Comparison of ENCODE assay signal across 9 cellular contexts in the genomic region with DNA sequence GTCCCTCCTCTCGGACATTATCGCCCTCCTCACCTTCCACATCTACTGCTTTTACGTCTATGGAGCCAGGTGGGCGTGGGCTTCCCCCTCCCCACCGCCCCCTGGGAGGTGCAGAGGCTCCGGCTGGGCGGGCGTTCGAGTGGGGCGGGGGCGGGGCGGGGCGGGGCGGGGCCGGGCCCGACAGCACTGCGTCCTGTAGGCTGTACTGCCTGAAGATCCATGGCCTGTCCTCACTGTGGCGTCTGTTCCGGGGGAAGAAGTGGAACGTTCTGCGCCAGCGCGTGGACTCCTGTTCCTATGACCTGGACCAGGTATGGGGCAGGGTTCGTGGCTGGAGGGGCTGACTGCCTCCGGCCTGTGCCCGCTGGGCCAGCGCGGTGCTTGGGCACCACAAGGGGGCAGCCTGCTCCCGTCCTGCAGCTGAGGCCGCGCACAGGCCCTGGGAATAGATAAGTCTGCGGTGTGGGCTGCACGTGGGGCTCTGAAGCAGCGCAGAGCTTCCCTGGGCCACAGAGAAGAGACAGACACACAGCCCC. TPM values are rescaled to one million over a fixed set of nuclear protein-coding genes. Genes with fewer than 3 reads are reported as not detected.
DNase-seq lines count a peak whose midpoint lies in the region; ATAC-seq, FAIRE-seq and TF ChIP-seq lines count a peak whose summit lies in the region.
"Had no signal": no experiment of that assay in that cellular context is flagged by ENCODE, and none has a peak within 500 bp of the region (broad histone marks: within the 10 kb centered on the region; RNA-seq: fewer than 3 reads in every experiment).

No MANE protein-coding gene starts in this region.

- peak overlapping the region; percentile 82 for H3K4me2 ChIP-seq in A549

- intact Hi-C loops in activated naive CD4-positive, alpha-beta T cell treated with anti-CD3 and anti-CD28 coated beads for 36 hours (cut with micrococcal nuclease) = loop anchor here (1.0 to 5.0 kb wide), 2 partner anchors 32 to 187 kb away; no protein-coding TSS in a partner anchor
- intact Hi-C loops in cardiac septum (cut with DNase I) = loop anchor here (5.0 kb wide), 1 partner anchor 208 kb away; a partner anchor contains a TSS

- H3K9me3 ChIP-seq in A549 = no peaks in the 10 kb centered on the region
- H3K9me3 ChIP-seq in Peyer's patch = no peaks in the 10 kb centered on the region

- FAIRE-seq in A549 (lab: Jason Lieb, UNC) = no peak

- peak; percentile 61 to 84 for DNase-seq in A549 (ENCODE audit: low read depth in 1 of 2, low spot score in 1 of 2)
- peak; percentile 80 for DNase-seq in GM19238 (ENCODE audit: insufficient read length, low spot score)
- peak; percentile 60 to 90 (median 89) for DNase-seq in Peyer's patch
- DNase-seq in activated naive CD4-positive, alpha-beta T cell treated with anti-CD3 and anti-CD28 coated beads for 36 hours = peak; percentile 74
- peak; percentile 85 for DNase-seq in cardiac septum (ENCODE audit: low spot score)
- DNase-seq in retina = peak; percentile 55

- peaks cover 6% of the 10 kb centered on the region; the same call in 2 of the 3 replicates for H3K4me1 ChIP-seq in A549
- peaks cover 0 to 6% (median 0%) of the 10 kb centered on the region in 4 donors for H3K4me1 ChIP-seq in Peyer's patch

- H3K27me3 ChIP-seq in Peyer's patch = no peaks in the 10 kb centered on the region

- H3K27ac Mint-ChIP-seq in activated naive CD4-positive, alpha-beta T cell treated with anti-CD3 and anti-CD28 coated beads for 36 hours = no peak overlapping the region

- 54% methylated on average over 4 of the region's 34 CpGs for WGBS in A549 (ENCODE audit: missing lambda C conversion rate)

- no peak for TF ChIP-seq EP300 in A549 (IDR thresholded peaks at IDR 0.05)

- H3K36me3 ChIP-seq in Peyer's patch = peaks cover 0 to 13% (median 0%) of the 10 kb centered on the region in 3 donors

- H3K4me3 ChIP-seq in A549 = 0 out of 3 replicates have a peak overlapping the region, but pooled peaks have one; percentile 29
- peak overlapping the region in 2 of 4 donors; percentile 20 to 26 for H3K4me3 ChIP-seq in Peyer's patch

- peak; percentile 82 for TF ChIP-seq RAD21 in A549 (conservative IDR thresholded peaks at IDR 0.05 in 1 of 2, IDR thresholded peaks at IDR 0.05 in 1 of 2)

- ATAC-seq in A549 = peak; percentile 72 to 89
- no peak for ATAC-seq in HG02623 (IDR thresholded peaks at IDR 0.05; ENCODE audit: unreplicated experiment)
- no peak for ATAC-seq in HG02571 (IDR thresholded peaks at IDR 0.05; ENCODE audit: unreplicated experiment)

- H3K27me3 Mint-ChIP-seq in activated naive CD4-positive, alpha-beta T cell treated with anti-CD3 and anti-CD28 coated beads for 36 hours (ENCODE audit: low read depth) = no peaks in the 10 kb centered on the region

- no peak overlapping the region for H3K4me3 Mint-ChIP-seq in activated naive CD4-positive, alpha-beta T cell treated with anti-CD3 and anti-CD28 coated beads for 36 hours

- TF ChIP-seq POLR2A in A549 (IDR thresholded peaks at IDR 0.05; ENCODE audit: low read length) = no peak
- no peak for TF ChIP-seq POLR2A in Peyer's patch (IDR thresholded peaks at IDR 0.05)

- no peaks in the 10 kb centered on the region for H3K36me3 Mint-ChIP-seq in activated naive CD4-positive, alpha-beta T cell treated with anti-CD3 and anti-CD28 coated beads for 36 hours (ENCODE audit: low read depth)

- POLR2A ChIA-PET in A549 (lab: Yijun Ruan, JAX) = interaction anchor here (1.0 kb wide), 1 partner anchor 10 kb away, joined by 3 read pairs; no protein-coding TSS in a partner anchor

- TF ChIP-seq CTCF in A549 (IDR thresholded peaks at IDR 0.05) = peak; percentile 82
- peak; percentile 65 to 98 (median 91) for TF ChIP-seq CTCF in Peyer's patch (IDR thresholded peaks at IDR 0.05)

- H3K9me3 Mint-ChIP-seq in activated naive CD4-positive, alpha-beta T cell treated with anti-CD3 and anti-CD28 coated beads for 36 hours = no peaks in the 10 kb centered on the region

- H3K27ac ChIP-seq in A549 (peak overlapping the region in 1 of 2 experiments; percentile 78; a peak in 2 of 6 replicates), Peyer's patch (no peak overlapping the region)

- CTCF ChIA-PET in A549 (lab: Yijun Ruan, JAX) = interaction anchor here (0.5 to 7.1 kb wide), 23 partner anchors 10 to 177 kb away, joined by 3 to 105 read pairs (median 3); a partner anchor contains a TSS
- CTCF ChIA-PET in activated naive CD4-positive, alpha-beta T cell treated with anti-CD3 and anti-CD28 coated beads for 36 hours (lab: Charles Lee) = interaction anchor here (0.6 to 1.8 kb wide), 3 partner anchors 12 to 24 kb away, joined by 3 to 4 read pairs (median 4); a partner anchor contains a TSS

- peaks cover 3% of the 10 kb centered on the region for H3K4me1 Mint-ChIP-seq in activated naive CD4-positive, alpha-beta T cell treated with anti-CD3 and anti-CD28 coated beads for 36 hours (ENCODE audit: low read depth)

TF ChIP-seq in A549, 52 proteins besides CTCF, POLR2A, EP300 and RAD21 (continues in another document):
- TF ChIP-seq NPAS2 (CRISPR knock-in tag; IDR thresholded peaks at IDR 0.05; ENCODE audit: borderline replicate concordance) (no peak), MAFK (IDR thresholded peaks at IDR 0.05; ENCODE audit: partially characterized antibody) (no peak), CBX8 (IDR thresholded peaks at IDR 0.05) (no peak), ZNF302 (CRISPR knock-in tag; IDR thresholded peaks at IDR 0.05) (no peak), GATA3 (IDR thresholded peaks at IDR 0.05; ENCODE audit: borderline replicate concordance) (no peak), RCOR1 (IDR thresholded peaks at IDR 0.05; ENCODE audit: low read depth, low read length) (no peak), FOXS1 (CRISPR knock-in tag; IDR thresholded peaks at IDR 0.05) (no peak), CHD4 (IDR thresholded peaks at IDR 0.05; ENCODE audit: borderline replicate concordance) (no peak), EHF (CRISPR knock-in tag; IDR thresholded peaks at IDR 0.05) (no peak), BHLHE40 (IDR thresholded peaks at IDR 0.05; ENCODE audit: low read depth, low read length) (0 out of 2 replicates have a peak, but pooled peaks have one; percentile 12), HEYL (CRISPR knock-in tag; IDR thresholded peaks at IDR 0.05) (no peak)
- TF ChIP-seq, protein P1, sequence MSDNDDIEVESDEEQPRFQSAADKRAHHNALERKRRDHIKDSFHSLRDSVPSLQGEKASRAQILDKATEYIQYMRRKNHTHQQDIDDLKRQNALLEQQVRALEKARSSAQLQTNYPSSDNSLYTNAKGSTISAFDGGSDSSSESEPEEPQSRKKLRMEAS (IDR thresholded peaks at IDR 0.05) = peak; percentile 76

RNA-seq across cellular contexts. Expression of a gene that starts 9.2 kb away (rescaled TPM):
- polyA plus RNA-seq in A549 (2011; rRNA removed) = 13.2 and 15.7 TPM in 2 replicates
- 32.0 and 51.6 TPM in 2 replicates for polyA plus RNA-seq in A549 (2012; cell fraction: cytosol; rRNA removed)
- polyA plus RNA-seq in A549 (2012; cell fraction: nucleus; rRNA removed) = 141 and 208 TPM in 2 replicates
- 25.2 to 32.2 TPM (median 31.2 TPM) in 3 replicates for polyA plus RNA-seq in A549 (2017; fragmentation: RNase III; extraction: RNeasy Plus Mini Kit Qiagen cat#74134 plus additional on column Dnase treatment)
- polyA minus RNA-seq in A549 (2011; rRNA and poly(A)+ RNA removed) = 32.3 and 33.8 TPM in 2 replicates
- 10 to 100 TPM; 33.1 to 65.6 (median 55.2) TPM for total RNA-seq in Peyer's patch
- total RNA-seq in activated naive CD4-positive, alpha-beta T cell treated with anti-CD3 and anti-CD28 coated beads for 36 hours = 10 to 100 TPM; 18.6 to 19.2 TPM
- 25.5 TPM for total RNA-seq in cardiac septum

RNA-seq across cellular contexts. Expression of a gene that starts 10.9 kb away (rescaled TPM):
- polyA plus RNA-seq in A549 (2011; rRNA removed) (4.4 and 4.9 TPM in 2 replicates), A549 (2017; fragmentation: RNase III; extraction: RNeasy Plus Mini Kit Qiagen cat#74134 plus additional on column Dnase treatment) (8.1 to 9.7 TPM (median 8.5 TPM) in 3 replicates)
- polyA plus RNA-seq in A549 (2012; cell fraction: cytosol; rRNA removed) = 12.5 and 18.2 TPM in 2 replicates
- polyA plus RNA-seq in A549 (2012; cell fraction: nucleus; rRNA removed) = 31.5 and 36.8 TPM in 2 replicates
- 3.2 and 7.0 TPM in 2 replicates for polyA minus RNA-seq in A549 (2011; rRNA and poly(A)+ RNA removed)
- total RNA-seq in Peyer's patch (10 to 100 TPM; 27.2 to 83.6 (median 62.7) TPM), cardiac septum (19.4 TPM)
- 1 to 10 TPM; 6.3 to 7.3 TPM for total RNA-seq in activated naive CD4-positive, alpha-beta T cell treated with anti-CD3 and anti-CD28 coated beads for 36 hours

RNA-seq across cellular contexts. Expression of a gene that starts 12.1 kb away (rescaled TPM):
- 0.03 and 0.13 TPM in 2 replicates for polyA plus RNA-seq in A549 (2011; rRNA removed)
- polyA plus RNA-seq in A549 (2012; cell fraction: cytosol; rRNA removed) = 0.04 TPM in 2 replicates
- polyA plus RNA-seq in A549 (2012; cell fraction: nucleus; rRNA removed) = 0.17 and 0.24 TPM in 2 replicates
- polyA plus RNA-seq in A549 (2017; fragmentation: RNase III; extraction: RNeasy Plus Mini Kit Qiagen cat#74134 plus additional on column Dnase treatment) = 0.07 to 0.09 TPM (median 0.08 TPM) in 3 replicates
- not detected in 2 replicates for polyA minus RNA-seq in A549 (2011; rRNA and poly(A)+ RNA removed)
- total RNA-seq in Peyer's patch = 10 to 100 TPM in 1 of 4 donors, 1 to 10 TPM in 3; 1.2 to 17.3 (median 1.5) TPM
- under 1 TPM; 0.60 to 0.67 TPM for total RNA-seq in activated naive CD4-positive, alpha-beta T cell treated with anti-CD3 and anti-CD28 coated beads for 36 hours
- 0.30 TPM for total RNA-seq in cardiac septum

RNA-seq across cellular contexts. Expression of a gene that starts 18.7 kb away (rescaled TPM):
- polyA plus RNA-seq in A549 (2011; rRNA removed) (0.04 TPM in 1 of 2 replicates, not detected in the other), A549 (2017; fragmentation: RNase III; extraction: RNeasy Plus Mini Kit Qiagen cat#74134 plus additional on column Dnase treatment) (0.04 to 0.10 TPM (median 0.04 TPM) in 3 replicates)
- 0.05 and 0.17 TPM in 2 replicates for polyA plus RNA-seq in A549 (2012; cell fraction: cytosol; rRNA removed)
- polyA plus RNA-seq in A549 (2012; cell fraction: nucleus; rRNA removed) = 0.11 and 0.22 TPM in 2 replicates
- not detected in 2 replicates for polyA minus RNA-seq in A549 (2011; rRNA and poly(A)+ RNA removed)
- total RNA-seq in Peyer's patch (not detected), cardiac septum (not detected)
- total RNA-seq in activated naive CD4-positive, alpha-beta T cell treated with anti-CD3 and anti-CD28 coated beads for 36 hours = not detected
- total RNA-seq: glomerular endothelial cell had no signal

RNA-seq across cellular contexts. Expression of a gene that starts 51.4 kb away (rescaled TPM):
- polyA plus RNA-seq in A549 (2011; rRNA removed) = 10.0 and 11.4 TPM in 2 replicates
- 46.5 and 72.3 TPM in 2 replicates for polyA plus RNA-seq in A549 (2012; cell fraction: cytosol; rRNA removed)
- 132 and 252 TPM in 2 replicates for polyA plus RNA-seq in A549 (2012; cell fraction: nucleus; rRNA removed)
- polyA plus RNA-seq in A549 (2017; fragmentation: RNase III; extraction: RNeasy Plus Mini Kit Qiagen cat#74134 plus additional on column Dnase treatment) = 31.3 to 33.9 TPM (median 33.3 TPM) in 3 replicates
- 8.6 and 13.1 TPM in 2 replicates for polyA minus RNA-seq in A549 (2011; rRNA and poly(A)+ RNA removed)
- 100 to 1,000 TPM in 3 of 4 donors, 10 to 100 TPM in 1; 50.3 to 249 (median 167) TPM for total RNA-seq in Peyer's patch
- 10 to 100 TPM; 54.4 to 56.9 TPM for total RNA-seq in activated naive CD4-positive, alpha-beta T cell treated with anti-CD3 and anti-CD28 coated beads for 36 hours
- 18.5 TPM for total RNA-seq in cardiac septum

Comparison
In these comparisons a context has a peak if more than half of its experiments do, and no peak if none do; other contexts are left out.
1. ATAC-seq: peak in A549 (2 of 2); none in HG02623 (single experiment) and HG02571 (single experiment).
2. Peak in every context shown above with its lines, with median percentiles within 50 percentile points of each other: DNase-seq.